Comparison of ENCODE assay signal across 8 cellular contexts in genomic region chr9:128081052-128081451, GRCh38. TPM values are rescaled to one million over a fixed set of nuclear protein-coding genes. Genes with fewer than 3 reads are reported as not detected.
A peak's percentile ranks its signal among the peaks of the same experiment; 100 is the strongest.
DNase-seq lines count a peak whose midpoint lies in the region; ATAC-seq and TF ChIP-seq lines count a peak whose summit lies in the region.

No MANE protein-coding gene starts in this region.

- POLR2A ChIA-PET in naive thymus-derived CD8-positive, alpha-beta T cell (lab: Charles Lee) = interaction anchor here (0.7 kb wide), 1 partner anchor 10 kb away, joined by 3 read pairs; no protein-coding TSS in a partner anchor

- H3K4me1 Mint-ChIP-seq in naive thymus-derived CD8-positive, alpha-beta T cell = peaks cover 22 to 64% (median 58%) of the 10 kb centered on the region in 4 donors

- DNase-seq in AG10803 (ENCODE audit: low read depth) = peak; percentile 94
- peak; percentile 78 for DNase-seq in NCI-H2227 (lab: John Stamatoyannopoulos, UW; ENCODE audit: unreplicated experiment)
- peak; percentile 40 for DNase-seq in dermis blood vessel endothelial cell
- no peak for DNase-seq in naive thymus-derived CD8-positive, alpha-beta T cell
- DNase-seq in SKM-1 (lab: John Stamatoyannopoulos, UW; ENCODE audit: unreplicated experiment) = no peak
- no peak for DNase-seq in CD1c-positive myeloid dendritic cell (ENCODE audit: extremely low spot score)
- DNase-seq in germinal center (ENCODE audit: low spot score) = no peak

- H3K27ac Mint-ChIP-seq in naive thymus-derived CD8-positive, alpha-beta T cell = peak overlapping the region; percentile 34 to 90 (median 78)

- H3K4me3 ChIP-seq in AG10803 (ENCODE audit: low read length) = peak overlapping the region; percentile 16

- TF ChIP-seq CTCF in AG10803 (conservative IDR thresholded peaks at IDR 0.05; ENCODE audit: low read length) = no peak

- H3K36me3 Mint-ChIP-seq in naive thymus-derived CD8-positive, alpha-beta T cell = peaks cover 0 to 36% (median 2%) of the 10 kb centered on the region in 3 donors

- peak overlapping the region in 1 of 10 donors; percentile 22 for H3K4me3 Mint-ChIP-seq in naive thymus-derived CD8-positive, alpha-beta T cell

- H3K9me3 Mint-ChIP-seq in naive thymus-derived CD8-positive, alpha-beta T cell = no peaks in the 10 kb centered on the region

- H3K27me3 Mint-ChIP-seq in naive thymus-derived CD8-positive, alpha-beta T cell = no peaks in the 10 kb centered on the region

- ATAC-seq in naive thymus-derived CD8-positive, alpha-beta T cell = no peak
- ATAC-seq in GM21526 (IDR thresholded peaks at IDR 0.05; ENCODE audit: low FRiP score, unreplicated experiment) = no peak

RNA-seq across cellular contexts. Expression of gene SLC25A25, which starts 13.0 kb away (rescaled TPM):
- total RNA-seq in dermis blood vessel endothelial cell = 34.1 and 64.7 TPM in 2 replicates
- total RNA-seq in naive thymus-derived CD8-positive, alpha-beta T cell = 10 to 100 TPM; 18.6 to 18.9 TPM
- polyA plus RNA-seq in naive thymus-derived CD8-positive, alpha-beta T cell = 10 to 100 TPM; 12.1 to 17.8 (median 13.8) TPM

RNA-seq across cellular contexts. Expression of gene NAIF1, which starts 13.9 kb away (rescaled TPM):
- total RNA-seq in dermis blood vessel endothelial cell = 12.8 and 13.8 TPM in 2 replicates
- 10 to 100 TPM; 14.3 to 18.3 TPM for total RNA-seq in naive thymus-derived CD8-positive, alpha-beta T cell
- polyA plus RNA-seq in naive thymus-derived CD8-positive, alpha-beta T cell = 10 to 100 TPM; 10.1 to 13.3 (median 11.3) TPM

RNA-seq across cellular contexts. Expression of gene PTGES2, which starts 46.5 kb away (rescaled TPM):
- total RNA-seq in dermis blood vessel endothelial cell = 52.8 and 87.3 TPM in 2 replicates
- 10 to 100 TPM; 69.2 to 75.6 TPM for total RNA-seq in naive thymus-derived CD8-positive, alpha-beta T cell
- 10 to 100 TPM; 28.9 to 49.8 (median 33.3) TPM for polyA plus RNA-seq in naive thymus-derived CD8-positive, alpha-beta T cell

Comparison
In these comparisons a context has a peak if more than half of its experiments do, and no peak if none do; other contexts are left out.
1. DNase-seq: peak in AG10803 (single experiment), NCI-H2227 (single experiment) and dermis blood vessel endothelial cell (single experiment); none in naive thymus-derived CD8-positive, alpha-beta T cell (0 of 10), SKM-1 (single experiment), CD1c-positive myeloid dendritic cell (single experiment) and germinal center (single experiment).